In genomic region chr1:234988536-234988935, GRCh38 we compare ENCODE assay signal across 12 cellular contexts.
DNase-seq lines count a peak whose midpoint lies in the region; ATAC-seq and TF ChIP-seq lines count a peak whose summit lies in the region.
"Had no signal": no experiment of that assay in that cellular context is flagged by ENCODE, and none has a peak within 500 bp of the region (broad histone marks: within the 10 kb centered on the region; RNA-seq: fewer than 3 reads in every experiment).

No MANE protein-coding gene starts in this region.

- H3K36me3 ChIP-seq in right atrium auricular region (no peaks in the 10 kb centered on the region), brain microvascular endothelial cell (replicated peaks) (no peaks in the 10 kb centered on the region), osteoblast (ENCODE audit: insufficient read depth, low read length) (no peaks in the 10 kb centered on the region), upper lobe of right lung (no peaks in the 10 kb centered on the region)

- ATAC-seq in left cardiac atrium, result no peak
- no peak for ATAC-seq in upper lobe of right lung

- H3K27me3 ChIP-seq in right atrium auricular region, result no peaks in the 10 kb centered on the region
- no peaks in the 10 kb centered on the region for H3K27me3 ChIP-seq in brain microvascular endothelial cell (replicated peaks)
- H3K27me3 ChIP-seq in osteoblast (ENCODE audit: insufficient read depth, low read length), result no peaks in the 10 kb centered on the region
- no peaks in the 10 kb centered on the region for H3K27me3 ChIP-seq in upper lobe of right lung

- in situ Hi-C loops in brain microvascular endothelial cell (cut with HindIII; ENCODE audit: low pct_ligation_motif_present, low sequenced_read_pairs), result no loop called here

- no peaks in the 10 kb centered on the region for H4K20me1 ChIP-seq in osteoblast (ENCODE audit: insufficient read depth, low read length)

- H3K9me3 ChIP-seq in right atrium auricular region (no peaks in the 10 kb centered on the region), osteoblast (ENCODE audit: low read depth, low read length) (no peaks in the 10 kb centered on the region), upper lobe of right lung (no peaks in the 10 kb centered on the region)

- H3K4me2 ChIP-seq in osteoblast (ENCODE audit: insufficient read depth, low read length), result no peak overlapping the region

- H3K79me2 ChIP-seq in osteoblast (ENCODE audit: insufficient read depth, low read length), result no peaks in the 10 kb centered on the region

- H3K4me1 ChIP-seq in right atrium auricular region (peaks cover 0 to 40% of the 10 kb centered on the region in 2 donors), osteoblast (ENCODE audit: insufficient read depth, low read length) (peaks cover 43% of the 10 kb centered on the region), upper lobe of right lung (peaks cover 44% of the 10 kb centered on the region)

- no peak for TF ChIP-seq CTCF in right atrium auricular region (IDR thresholded peaks at IDR 0.05)
- TF ChIP-seq CTCF in brain microvascular endothelial cell (IDR thresholded peaks at IDR 0.05; ENCODE audit: low read depth, low read length, missing control alignments), result no peak
- no peak for TF ChIP-seq CTCF in osteoblast (IDR thresholded peaks at IDR 0.05; ENCODE audit: extremely low read depth, low read depth, low read length)
- no peak for TF ChIP-seq CTCF in upper lobe of right lung (IDR thresholded peaks at IDR 0.05)

- intact Hi-C loops in left cardiac atrium (cut with DNase I), result no loop called here
- intact Hi-C loops in upper lobe of right lung (cut with DNase I), result no loop called here

- DNase-seq in right atrium auricular region (ENCODE audit: low spot score) (no peak), left cardiac atrium (no peak), brain microvascular endothelial cell (no peak), osteoblast (ENCODE audit: insufficient read length, low spot score, missing footprints) (no peak), upper lobe of right lung (no peak), DMS53 treated with DMSO at 0.1 percent for 48 hours (lab: John Stamatoyannopoulos, UW; ENCODE audit: unreplicated experiment) (no peak), mucosa of gallbladder (ENCODE audit: low spot score) (no peak), NCI-H1048 (lab: John Stamatoyannopoulos, UW) (no peak)
- DNase-seq: amygdala, hippocampal formation, T-helper 9 cell had no signal

- no peak overlapping the region for H2AFZ ChIP-seq in osteoblast (ENCODE audit: low read length)

- H3K27ac ChIP-seq in right atrium auricular region (peak overlapping the region; percentile 87 to 96), brain microvascular endothelial cell (peak overlapping the region; percentile 97), osteoblast (ENCODE audit: low read depth, low read length) (peak overlapping the region; percentile 97), upper lobe of right lung (peak overlapping the region; percentile 91)

- H3K4me3 ChIP-seq in right atrium auricular region (no peak overlapping the region), brain microvascular endothelial cell (ENCODE audit: low read depth, low read length) (no peak overlapping the region), osteoblast (ENCODE audit: insufficient read depth, low read length) (no peak overlapping the region), upper lobe of right lung (no peak overlapping the region)
- H3K4me3 ChIP-seq: skin epidermis had no signal
